In genomic region chr5:105961572-105961971, GRCh38 we compare ENCODE assay signal across 31 cellular contexts.
"Had no signal": no experiment of that assay in that cellular context is flagged by ENCODE, and none has a peak within 500 bp of the region (broad histone marks: within the 10 kb centered on the region; RNA-seq: fewer than 3 reads in every experiment).

No MANE protein-coding gene starts in this region.

- FAIRE-seq: bronchial epithelial cell had no signal

- H3K9me3 ChIP-seq: ascending aorta, gastrocnemius medialis had no signal

- ATAC-seq: activated CD4-positive, alpha-beta T cell treated with anti-CD3 and anti-CD28 coated beads for 36 hours; activated CD8-positive, alpha-beta memory T cell treated with anti-CD3 and anti-CD28 coated beads, Interleukin-2, amount 10 ng/mL, durations not matched to agents 7 days and 5 days; activated CD8-positive, alpha-beta T cell treated with anti-CD3 and anti-CD28 coated beads, Interleukin-2, amount 10 ng/mL, durations not matched to agents 7 days and 5 days; activated naive CD4-positive, alpha-beta T cell treated with anti-CD3 and anti-CD28 coated beads, Interleukin-2, amount 50 U/mL, for 72 hours; esophagus mucosa; gastrocnemius medialis; T-helper 17 cell had no signal

- H3K27me3 Mint-ChIP-seq: activated CD4-positive, alpha-beta memory T cell treated with anti-CD3 and anti-CD28 coated beads for 36 hours; activated CD4-positive, alpha-beta T cell treated with anti-CD3 and anti-CD28 coated beads for 36 hours; activated CD4-positive, alpha-beta T cell treated with anti-CD3 and anti-CD28 coated beads, Interleukin-2, amount 10 ng/mL, durations not matched to agents 24 days and 14 days; activated CD8-positive, alpha-beta memory T cell treated with anti-CD3 and anti-CD28 coated beads, Interleukin-2, amount 10 ng/mL, durations not matched to agents 7 days and 5 days; activated naive CD4-positive, alpha-beta T cell treated with anti-CD3 and anti-CD28 coated beads, Interleukin-2, amount 10 ng/mL, durations not matched to agents 7 days and 5 days; activated naive CD8-positive, alpha-beta T cell treated with anti-CD3 and anti-CD28 coated beads, Interleukin-2, amount 10 ng/mL, durations not matched to agents 7 days and 5 days; central memory CD8-positive, alpha-beta T cell; dendritic cell treated with granulocyte-macrophage colony-stimulating factor and Interleukin-4, amounts not matched to agents 40 ng/mL and 50 ng/mL, for 4 days; T-helper 17 cell had no signal

- H3K9me3 Mint-ChIP-seq: endodermal cell had no signal

- H3K4me1 ChIP-seq: ascending aorta, gastrocnemius medialis had no signal

- H3K27ac Mint-ChIP-seq: activated CD4-positive, alpha-beta memory T cell treated with anti-CD3 and anti-CD28 coated beads for 36 hours; activated CD4-positive, alpha-beta T cell treated with anti-CD3 and anti-CD28 coated beads for 36 hours; activated CD4-positive, alpha-beta T cell treated with anti-CD3 and anti-CD28 coated beads, Interleukin-2, amount 10 ng/mL, durations not matched to agents 24 days and 14 days; activated CD8-positive, alpha-beta memory T cell treated with anti-CD3 and anti-CD28 coated beads, Interleukin-2, amount 10 ng/mL, durations not matched to agents 7 days and 5 days; activated CD8-positive, alpha-beta T cell treated with anti-CD3 and anti-CD28 coated beads, Interleukin-2, amount 10 ng/mL, durations not matched to agents 7 days and 5 days; activated naive CD4-positive, alpha-beta T cell treated with anti-CD3 and anti-CD28 coated beads, Interleukin-2, amount 10 ng/mL, durations not matched to agents 7 days and 5 days; activated naive CD4-positive, alpha-beta T cell treated with anti-CD3 and anti-CD28 coated beads, Interleukin-2, amount 50 U/mL, for 72 hours; activated naive CD8-positive, alpha-beta T cell treated with anti-CD3 and anti-CD28 coated beads, Interleukin-2, amount 10 ng/mL, durations not matched to agents 7 days and 5 days; dendritic cell treated with granulocyte-macrophage colony-stimulating factor and Interleukin-4, amounts not matched to agents 40 ng/mL and 50 ng/mL, for 4 days; endodermal cell; T-helper 17 cell; T-helper 2 cell treated with Interferon-gamma antibody and Interleukin-4, amounts not matched to agents 5 μg/mL and 100 μg/mL, for 36 hours had no signal

- H3K4me3 Mint-ChIP-seq: activated CD4-positive, alpha-beta memory T cell treated with anti-CD3 and anti-CD28 coated beads for 36 hours; activated CD4-positive, alpha-beta T cell treated with anti-CD3 and anti-CD28 coated beads for 36 hours; activated CD4-positive, alpha-beta T cell treated with anti-CD3 and anti-CD28 coated beads, Interleukin-2, amount 10 ng/mL, durations not matched to agents 24 days and 14 days; activated CD8-positive, alpha-beta memory T cell treated with anti-CD3 and anti-CD28 coated beads, Interleukin-2, amount 10 ng/mL, durations not matched to agents 7 days and 5 days; activated CD8-positive, alpha-beta T cell treated with anti-CD3 and anti-CD28 coated beads, Interleukin-2, amount 10 ng/mL, durations not matched to agents 7 days and 5 days; activated naive CD4-positive, alpha-beta T cell treated with anti-CD3 and anti-CD28 coated beads, Interleukin-2, amount 10 ng/mL, durations not matched to agents 7 days and 5 days; activated naive CD8-positive, alpha-beta T cell treated with anti-CD3 and anti-CD28 coated beads, Interleukin-2, amount 10 ng/mL, durations not matched to agents 7 days and 5 days; central memory CD8-positive, alpha-beta T cell; dendritic cell treated with granulocyte-macrophage colony-stimulating factor and Interleukin-4, amounts not matched to agents 40 ng/mL and 50 ng/mL, for 4 days; endodermal cell; T-helper 17 cell; T-helper 2 cell treated with Interferon-gamma antibody and Interleukin-4, amounts not matched to agents 5 μg/mL and 100 μg/mL, for 36 hours had no signal

- H3K4me3 ChIP-seq: ascending aorta, coronary artery, dorsolateral prefrontal cortex, gastrocnemius medialis had no signal

- H3K36me3 Mint-ChIP-seq: activated CD4-positive, alpha-beta memory T cell treated with anti-CD3 and anti-CD28 coated beads for 36 hours; activated CD8-positive, alpha-beta memory T cell treated with anti-CD3 and anti-CD28 coated beads, Interleukin-2, amount 10 ng/mL, durations not matched to agents 7 days and 5 days; activated naive CD4-positive, alpha-beta T cell treated with anti-CD3 and anti-CD28 coated beads, Interleukin-2, amount 10 ng/mL, durations not matched to agents 7 days and 5 days; activated naive CD4-positive, alpha-beta T cell treated with anti-CD3 and anti-CD28 coated beads, Interleukin-2, amount 50 U/mL, for 72 hours; activated naive CD8-positive, alpha-beta T cell treated with anti-CD3 and anti-CD28 coated beads, Interleukin-2, amount 10 ng/mL, durations not matched to agents 7 days and 5 days had no signal

- H3K27me3 ChIP-seq: ascending aorta, brain microvascular endothelial cell, dorsolateral prefrontal cortex, gastrocnemius medialis had no signal

- DNase-seq: activated CD4-positive, alpha-beta memory T cell treated with anti-CD3 and anti-CD28 coated beads for 36 hours; activated CD4-positive, alpha-beta T cell treated with anti-CD3 and anti-CD28 coated beads for 36 hours; activated CD4-positive, alpha-beta T cell treated with anti-CD3 and anti-CD28 coated beads, Interleukin-2, amount 10 ng/mL, durations not matched to agents 24 days and 14 days; activated CD4-positive, CD25-positive, alpha-beta regulatory T cell; activated CD4-positive, CD25-positive, alpha-beta regulatory T cell treated with anti-CD3 and anti-CD28 coated beads, Interleukin-2, amount 50 U/mL, for 72 hours; activated CD8-positive, alpha-beta memory T cell treated with anti-CD3 and anti-CD28 coated beads, Interleukin-2, amount 10 ng/mL, durations not matched to agents 7 days and 5 days; activated CD8-positive, alpha-beta memory T cell treated with anti-CD3 and anti-CD28 coated beads, Interleukin-2, amount 50 U/mL, for 4 hours; activated CD8-positive, alpha-beta T cell treated with anti-CD3 and anti-CD28 coated beads, Interleukin-2, amount 10 ng/mL, durations not matched to agents 7 days and 5 days; activated gamma-delta T cell; activated naive CD4-positive, alpha-beta T cell; activated naive CD4-positive, alpha-beta T cell treated with anti-CD3 and anti-CD28 coated beads, Interleukin-2, amount 10 ng/mL, durations not matched to agents 7 days and 5 days; activated naive CD8-positive, alpha-beta T cell treated with anti-CD3 and anti-CD28 coated beads, Interleukin-2, amount 10 ng/mL, durations not matched to agents 7 days and 5 days; activated T-cell treated with anti-CD3 and anti-CD28 coated beads, Interleukin-2, amount 50 U/mL, for 1 hour; activated T-cell treated with anti-CD3 and anti-CD28 coated beads, Interleukin-2, amount 50 U/mL, for 48 hours; brain microvascular endothelial cell; dorsolateral prefrontal cortex; effector memory CD4-positive, alpha-beta T cell; endodermal cell; foreskin fibroblast; gastrocnemius medialis; T-helper 1 cell; T-helper 17 cell; T1000 had no signal

- H3K27ac ChIP-seq: ascending aorta, brain microvascular endothelial cell, coronary artery, dorsolateral prefrontal cortex, gastrocnemius medialis had no signal

- H3K36me3 ChIP-seq: ascending aorta, brain microvascular endothelial cell, gastrocnemius medialis had no signal

- H3K4me1 Mint-ChIP-seq: activated CD4-positive, alpha-beta T cell treated with anti-CD3 and anti-CD28 coated beads for 36 hours; activated CD4-positive, alpha-beta T cell treated with anti-CD3 and anti-CD28 coated beads, Interleukin-2, amount 10 ng/mL, durations not matched to agents 24 days and 14 days; activated CD8-positive, alpha-beta memory T cell treated with anti-CD3 and anti-CD28 coated beads, Interleukin-2, amount 10 ng/mL, durations not matched to agents 7 days and 5 days; activated naive CD4-positive, alpha-beta T cell treated with anti-CD3 and anti-CD28 coated beads, Interleukin-2, amount 10 ng/mL, durations not matched to agents 7 days and 5 days; activated naive CD8-positive, alpha-beta T cell treated with anti-CD3 and anti-CD28 coated beads, Interleukin-2, amount 10 ng/mL, durations not matched to agents 7 days and 5 days; central memory CD8-positive, alpha-beta T cell; endodermal cell; T-helper 17 cell had no signal
